In the genomic region with DNA sequence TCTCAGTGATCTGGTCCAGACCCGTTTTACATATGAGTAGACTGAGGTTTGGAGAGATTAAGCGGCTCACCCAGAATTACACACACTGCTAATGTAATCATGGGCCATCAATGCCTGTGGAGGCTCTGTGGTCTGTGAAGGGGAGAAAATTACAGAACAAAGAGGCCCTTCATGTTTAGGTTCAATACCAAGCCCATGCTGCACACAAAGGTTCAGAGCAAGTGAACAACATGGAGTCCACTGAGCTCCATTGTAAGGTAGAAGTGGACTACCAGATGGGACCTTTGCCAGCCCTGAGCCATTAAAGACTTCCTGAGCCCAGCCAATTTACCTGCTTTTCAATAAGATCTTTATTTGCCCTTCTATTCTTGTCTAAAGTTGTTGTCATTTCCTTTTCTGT, we compare ENCODE assay signal across 1 cellular context.
TF ChIP-seq lines count a peak whose summit lies in the region.

No MANE protein-coding gene starts in this region.

TF ChIP-seq in A549, 52 proteins besides CTCF, POLR2A, EP300 and RAD21 (continued from another document):
- TF ChIP-seq, protein P1, sequence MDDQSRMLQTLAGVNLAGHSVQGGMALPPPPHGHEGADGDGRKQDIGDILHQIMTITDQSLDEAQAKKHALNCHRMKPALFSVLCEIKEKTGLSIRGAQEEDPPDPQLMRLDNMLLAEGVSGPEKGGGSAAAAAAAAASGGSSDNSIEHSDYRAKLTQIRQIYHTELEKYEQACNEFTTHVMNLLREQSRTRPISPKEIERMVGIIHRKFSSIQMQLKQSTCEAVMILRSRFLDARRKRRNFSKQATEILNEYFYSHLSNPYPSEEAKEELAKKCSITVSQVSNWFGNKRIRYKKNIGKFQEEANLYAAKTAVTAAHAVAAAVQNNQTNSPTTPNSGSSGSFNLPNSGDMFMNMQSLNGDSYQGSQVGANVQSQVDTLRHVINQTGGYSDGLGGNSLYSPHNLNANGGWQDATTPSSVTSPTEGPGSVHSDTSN (IDR thresholded peaks at IDR 0.05): no peak
- no peak for TF ChIP-seq POLR2AphosphoS2 (conservative IDR thresholded peaks at IDR 0.05; ENCODE audit: low read length)
- no peak for TF ChIP-seq PHF8 (IDR thresholded peaks at IDR 0.05; ENCODE audit: borderline replicate concordance, low read depth)
